ENCODE assay signal across 17 cellular contexts in the genomic region with DNA sequence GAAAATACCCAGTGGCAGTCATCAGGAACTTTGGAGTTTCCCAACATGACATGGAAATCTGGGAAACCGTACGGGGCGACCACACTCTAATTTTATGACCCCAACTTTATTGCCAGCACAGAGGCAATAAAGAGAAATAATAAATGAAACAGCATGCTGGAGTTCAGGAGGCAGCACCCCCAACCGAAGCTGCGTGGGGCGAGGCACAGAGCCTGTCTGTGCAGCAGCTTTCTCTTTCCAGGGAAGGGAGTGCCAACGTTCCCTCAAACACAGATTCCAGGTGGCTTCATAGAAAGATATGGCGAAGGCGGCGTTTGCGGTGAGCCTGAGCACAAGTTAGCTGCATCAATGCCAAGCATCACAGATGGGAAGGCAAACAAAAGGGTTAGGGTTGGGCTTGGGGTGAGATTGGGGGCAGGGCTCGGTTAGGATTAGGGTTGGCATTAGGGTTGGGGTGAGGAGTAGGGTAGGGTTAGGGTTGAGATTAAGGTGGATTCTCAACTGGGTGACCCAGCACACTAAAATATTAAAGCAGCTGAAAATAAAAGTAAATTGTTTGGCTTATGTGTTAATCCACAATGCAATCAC.
DNase-seq lines count a peak whose midpoint lies in the region; ATAC-seq and TF ChIP-seq lines count a peak whose summit lies in the region.
"Had no signal": no experiment of that assay in that cellular context is flagged by ENCODE, and none has a peak within 500 bp of the region (broad histone marks: within the 10 kb centered on the region; RNA-seq: fewer than 3 reads in every experiment).

No MANE protein-coding gene starts in this region.

- peaks cover 0 to 25% of the 10 kb centered on the region in 2 donors for H3K9me3 ChIP-seq in left lung
- peaks cover 0 to 12% (median 9%) of the 10 kb centered on the region in 4 donors for H3K9me3 ChIP-seq in sigmoid colon
- peaks cover 5% of the 10 kb centered on the region for H3K9me3 ChIP-seq in aorta (ENCODE audit: control insufficient read depth, low read length)

- 12 to 54% methylated on average over 12 of the region's 12 CpGs for WGBS in sigmoid colon, 2 donors
- 82 to 88% methylated on average over 12 of the region's 12 CpGs for WGBS in aorta, 2 donors

- DNase-seq in HT-29 (ENCODE audit: low spot score) = peak; percentile 49
- DNase-seq in left lung = peak in 1 of 2 donors; percentile 21
- DNase-seq in sigmoid colon = no peak
- DNase-seq in aorta = no peak
- DNase-seq in cortex of kidney (lab: John Stamatoyannopoulos, UW) = no peak
- DNase-seq in activated T-helper 1 cell treated with anti-CD3 and anti-CD28 coated beads, Interleukin-12 subunit alpha, Interleukin-12 subunit beta, Interleukin-2, Interleukin-4 antibody, amounts not matched to agents 30 ng/mL and 10 ng/mL and 1 ng/mL, durations not matched to agents 14 hours and 24 hours and 36 hours (ENCODE audit: low spot score) = no peak
- DNase-seq: activated CD4-positive, alpha-beta T cell treated with anti-CD3 and anti-CD28 coated beads for 4 hours; cerebellar nuclear complex; left cardiac atrium; NCI-H1694 treated with DMSO at 0.1 percent for 48 hours; NCI-H524 treated with DMSO at 0.1 percent for 48 hours; spleen had no signal

- H3K4me3 Mint-ChIP-seq in brain = peak overlapping the region; percentile 41 to 49 (median 45)
- no peak overlapping the region for H3K4me3 Mint-ChIP-seq in activated T-helper 1 cell treated with anti-CD3 and anti-CD28 coated beads, Interleukin-12 subunit alpha, Interleukin-12 subunit beta, Interleukin-2, Interleukin-4 antibody, amounts not matched to agents 30 ng/mL and 10 ng/mL and 1 ng/mL, durations not matched to agents 14 hours and 24 hours and 36 hours
- H3K4me3 Mint-ChIP-seq: natural killer cell treated with Interleukin-12 subunit alpha and Interleukin-12 subunit beta and Interleukin-15 and Interleukin-18, amount 100 ng/mL, for 72 hours had no signal

- TF ChIP-seq CTCF in brain (conservative IDR thresholded peaks at IDR 0.05) = no peak
- no peak for TF ChIP-seq CTCF in left lung (IDR thresholded peaks at IDR 0.05)
- no peak for TF ChIP-seq CTCF in sigmoid colon (IDR thresholded peaks at IDR 0.05)

- H3K27me3 ChIP-seq in left lung = peaks cover 0 to 26% of the 10 kb centered on the region in 2 donors
- no peaks in the 10 kb centered on the region for H3K27me3 ChIP-seq in sigmoid colon
- no peaks in the 10 kb centered on the region for H3K27me3 ChIP-seq in aorta (ENCODE audit: control insufficient read depth in 1 of 2, insufficient read depth in 2 of 2, low read length in 1 of 2)

- H3K27me3 Mint-ChIP-seq in brain = peaks cover 74% of the 10 kb centered on the region
- H3K27me3 Mint-ChIP-seq in activated T-helper 1 cell treated with anti-CD3 and anti-CD28 coated beads, Interleukin-12 subunit alpha, Interleukin-12 subunit beta, Interleukin-2, Interleukin-4 antibody, amounts not matched to agents 30 ng/mL and 10 ng/mL and 1 ng/mL, durations not matched to agents 14 hours and 24 hours and 36 hours (ENCODE audit: insufficient read depth) = peaks cover 11% of the 10 kb centered on the region

- H3K27ac ChIP-seq in left lung = peak overlapping the region in 1 of 2 donors; percentile 54
- H3K27ac ChIP-seq in sigmoid colon = peak overlapping the region in 3 of 4 donors; percentile 15 to 46 (median 41)
- H3K27ac ChIP-seq in aorta (ENCODE audit: low read depth in 1 of 2, low read length in 2 of 2) = no peak overlapping the region
- H3K27ac ChIP-seq: epithelial cell of prostate, HL-60, spleen had no signal

- no peaks in the 10 kb centered on the region for H3K36me3 ChIP-seq in left lung
- H3K36me3 ChIP-seq in sigmoid colon = no peaks in the 10 kb centered on the region
- H3K36me3 ChIP-seq in aorta (ENCODE audit: control insufficient read depth in 1 of 2, insufficient read depth in 2 of 2, low read length in 1 of 2) = no peaks in the 10 kb centered on the region
- H3K36me3 ChIP-seq: spleen had no signal

- peak; percentile 13 for ATAC-seq in left lung
- ATAC-seq in aorta (ENCODE audit: low FRiP score) = no peak
- ATAC-seq in HG02981 (IDR thresholded peaks at IDR 0.05; ENCODE audit: unreplicated experiment) = no peak
- ATAC-seq: natural killer cell treated with Interleukin-12 subunit alpha and Interleukin-12 subunit beta and Interleukin-15 and Interleukin-18, amount 100 ng/mL, for 72 hours had no signal

- H3K4me3 ChIP-seq in left lung (no peak overlapping the region), sigmoid colon (peak overlapping the region in 1 of 4 donors; percentile 2), aorta (ENCODE audit: low read length in 2 of 2) (no peak overlapping the region)
- H3K4me3 ChIP-seq: spleen had no signal

- H3K36me3 Mint-ChIP-seq in brain = peaks cover 9% of the 10 kb centered on the region
- peaks cover 1% of the 10 kb centered on the region for H3K36me3 Mint-ChIP-seq in activated T-helper 1 cell treated with anti-CD3 and anti-CD28 coated beads, Interleukin-12 subunit alpha, Interleukin-12 subunit beta, Interleukin-2, Interleukin-4 antibody, amounts not matched to agents 30 ng/mL and 10 ng/mL and 1 ng/mL, durations not matched to agents 14 hours and 24 hours and 36 hours (ENCODE audit: low read depth)

- peak overlapping the region in 2 of 5 experiments; percentile 65 to 78 for H3K27ac Mint-ChIP-seq in brain
- no peak overlapping the region for H3K27ac Mint-ChIP-seq in activated T-helper 1 cell treated with anti-CD3 and anti-CD28 coated beads, Interleukin-12 subunit alpha, Interleukin-12 subunit beta, Interleukin-2, Interleukin-4 antibody, amounts not matched to agents 30 ng/mL and 10 ng/mL and 1 ng/mL, durations not matched to agents 14 hours and 24 hours and 36 hours
- H3K27ac Mint-ChIP-seq: natural killer cell treated with Interleukin-12 subunit alpha and Interleukin-12 subunit beta and Interleukin-15 and Interleukin-18, amount 100 ng/mL, for 72 hours had no signal

- H3K4me1 ChIP-seq in left lung = peaks cover 0 to 13% of the 10 kb centered on the region in 2 donors
- peaks cover 0 to 14% (median 12%) of the 10 kb centered on the region in 4 donors for H3K4me1 ChIP-seq in sigmoid colon
- no peaks in the 10 kb centered on the region for H3K4me1 ChIP-seq in aorta (ENCODE audit: control insufficient read depth in 1 of 2, insufficient read depth in 2 of 2, low read length in 2 of 2)
- H3K4me1 ChIP-seq: spleen had no signal

- peaks cover 15% of the 10 kb centered on the region for H3K4me1 Mint-ChIP-seq in brain
- no peaks in the 10 kb centered on the region for H3K4me1 Mint-ChIP-seq in activated T-helper 1 cell treated with anti-CD3 and anti-CD28 coated beads, Interleukin-12 subunit alpha, Interleukin-12 subunit beta, Interleukin-2, Interleukin-4 antibody, amounts not matched to agents 30 ng/mL and 10 ng/mL and 1 ng/mL, durations not matched to agents 14 hours and 24 hours and 36 hours (ENCODE audit: low read depth)

- peaks cover 37 to 50% (median 41%) of the 10 kb centered on the region in 5 experiments for H3K9me3 Mint-ChIP-seq in brain
- peaks cover 27% of the 10 kb centered on the region for H3K9me3 Mint-ChIP-seq in activated T-helper 1 cell treated with anti-CD3 and anti-CD28 coated beads, Interleukin-12 subunit alpha, Interleukin-12 subunit beta, Interleukin-2, Interleukin-4 antibody, amounts not matched to agents 30 ng/mL and 10 ng/mL and 1 ng/mL, durations not matched to agents 14 hours and 24 hours and 36 hours

- no peak for TF ChIP-seq POLR2A in sigmoid colon (IDR thresholded peaks at IDR 0.05)

- no peak for TF ChIP-seq EP300 in sigmoid colon (IDR thresholded peaks at IDR 0.05)

- intact Hi-C loops in left lung (cut with DNase I) = no loop called here
- intact Hi-C loops in sigmoid colon (cut with DNase I) = loop anchor here (5.0 kb wide), 1 partner anchor 40 kb away; no protein-coding TSS in a partner anchor
- intact Hi-C loops in aorta (cut with DNase I) = no loop called here
- intact Hi-C loops in activated T-helper 1 cell treated with anti-CD3 and anti-CD28 coated beads, Interleukin-12 subunit alpha, Interleukin-12 subunit beta, Interleukin-2, Interleukin-4 antibody, amounts not matched to agents 30 ng/mL and 10 ng/mL and 1 ng/mL, durations not matched to agents 14 hours and 24 hours and 36 hours (cut with micrococcal nuclease) = no loop called here

Comparison
In these comparisons a context has a peak if more than half of its experiments do, and no peak if none do; other contexts are left out.
1. H3K27ac ChIP-seq: peak in sigmoid colon (3 of 4); none in aorta (0 of 2).